ENCODE assay signal across 15 cellular contexts in the genomic region with DNA sequence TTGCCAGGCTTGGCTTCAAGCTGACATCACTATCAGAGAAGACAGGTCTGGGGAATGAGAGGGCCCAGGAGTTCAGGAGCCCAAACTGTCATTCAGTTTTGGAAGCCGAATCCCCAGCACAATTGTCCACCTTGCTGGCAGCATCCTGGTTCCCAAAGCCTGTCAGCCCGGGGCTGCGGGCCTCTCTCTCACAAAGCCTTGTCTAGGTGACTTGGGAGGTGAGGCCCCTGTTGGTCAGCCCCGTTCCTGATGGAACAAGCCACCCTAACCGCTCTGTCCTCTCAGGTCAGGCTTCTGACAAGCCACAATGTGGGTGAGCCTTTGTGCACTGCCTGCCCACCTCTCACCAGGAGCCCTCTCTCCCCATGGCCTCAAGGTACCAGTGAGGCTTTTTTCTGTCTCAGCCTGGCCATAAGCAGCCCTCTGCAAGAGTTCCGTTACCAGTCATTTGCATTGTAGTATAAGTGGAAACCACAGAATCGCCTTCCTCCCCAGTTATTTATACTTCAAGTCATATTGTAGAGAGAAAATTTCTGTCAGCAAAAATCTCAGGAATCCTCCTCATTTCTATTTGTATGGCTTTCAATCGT.
DNase-seq lines count a peak whose midpoint lies in the region; ATAC-seq and TF ChIP-seq lines count a peak whose summit lies in the region.
"Had no signal": no experiment of that assay in that cellular context is flagged by ENCODE, and none has a peak within 500 bp of the region (broad histone marks: within the 10 kb centered on the region; RNA-seq: fewer than 3 reads in every experiment).

No MANE protein-coding gene starts in this region.

- H3K9ac ChIP-seq in Loucy (ENCODE audit: low read depth, low read length, poor library complexity, severe bottlenecking) (peak overlapping the region; percentile 16), mesenchymal stem cell (ENCODE audit: low read length) (no peak overlapping the region)
- H3K9ac ChIP-seq: GM23248 had no signal

- no peak overlapping the region for H3K4me3 Mint-ChIP-seq in effector memory CD8-positive, alpha-beta T cell
- H3K4me3 Mint-ChIP-seq in activated naive CD8-positive, alpha-beta T cell treated with anti-CD3 and anti-CD28 coated beads, Interleukin-2, amount 50 U/mL, for 24 hours = no peak overlapping the region
- H3K4me3 Mint-ChIP-seq: activated CD4-positive, alpha-beta memory T cell treated with anti-CD3 and anti-CD28 coated beads for 36 hours; activated naive CD8-positive, alpha-beta T cell treated with anti-CD3 and anti-CD28 coated beads, Interleukin-2, amount 10 ng/mL, durations not matched to agents 7 days and 5 days had no signal

- H3K9me3 Mint-ChIP-seq in effector memory CD8-positive, alpha-beta T cell = peaks cover 5 to 6% of the 10 kb centered on the region in 2 donors
- peaks cover 28% of the 10 kb centered on the region for H3K9me3 Mint-ChIP-seq in activated naive CD8-positive, alpha-beta T cell treated with anti-CD3 and anti-CD28 coated beads, Interleukin-2, amount 50 U/mL, for 24 hours

- H3K4ac ChIP-seq in mesenchymal stem cell (ENCODE audit: low read depth in 1 of 2, low read length in 2 of 2) = no peak overlapping the region

- no peak overlapping the region for H3K4me3 ChIP-seq in GM12865 (ENCODE audit: low read depth, low read length)
- no peak overlapping the region for H3K4me3 ChIP-seq in Loucy (ENCODE audit: low read length, poor library complexity, severe bottlenecking)
- no peak overlapping the region for H3K4me3 ChIP-seq in mesenchymal stem cell (ENCODE audit: insufficient read depth in 1 of 2, low read depth in 1 of 2, low read length in 2 of 2)
- H3K4me3 ChIP-seq: coronary artery, GM23248, thoracic aorta had no signal

- no peak overlapping the region for H2BK5ac ChIP-seq in mesenchymal stem cell (ENCODE audit: low read depth, low read length, poor library complexity, severe bottlenecking)

- H3K27me3 Mint-ChIP-seq in effector memory CD8-positive, alpha-beta T cell = peaks cover 7 to 23% of the 10 kb centered on the region in 2 donors
- H3K27me3 Mint-ChIP-seq in activated naive CD8-positive, alpha-beta T cell treated with anti-CD3 and anti-CD28 coated beads, Interleukin-2, amount 50 U/mL, for 24 hours = peaks cover 2% of the 10 kb centered on the region
- H3K27me3 Mint-ChIP-seq: activated naive CD8-positive, alpha-beta T cell treated with anti-CD3 and anti-CD28 coated beads, Interleukin-2, amount 10 ng/mL, durations not matched to agents 7 days and 5 days had no signal

- H2AFZ ChIP-seq in Loucy (ENCODE audit: low read length) (no peak overlapping the region), mesenchymal stem cell (ENCODE audit: low read depth, low read length) (no peak overlapping the region)
- H2AFZ ChIP-seq: GM23248 had no signal

- H3K27ac Mint-ChIP-seq in effector memory CD8-positive, alpha-beta T cell = no peak overlapping the region
- no peak overlapping the region for H3K27ac Mint-ChIP-seq in activated naive CD8-positive, alpha-beta T cell treated with anti-CD3 and anti-CD28 coated beads, Interleukin-2, amount 50 U/mL, for 24 hours
- H3K27ac Mint-ChIP-seq: activated CD4-positive, alpha-beta memory T cell treated with anti-CD3 and anti-CD28 coated beads for 36 hours had no signal

- H3K79me2 ChIP-seq in Loucy (ENCODE audit: insufficient read depth, low read length) = no peaks in the 10 kb centered on the region

- WGBS in mesenchymal stem cell = 92% methylated on average over 6 of the region's 8 CpGs

- H3K36me3 ChIP-seq in Loucy (ENCODE audit: insufficient read depth, low read length) (no peaks in the 10 kb centered on the region; the same call in 1 of the 2 replicates), mesenchymal stem cell (ENCODE audit: control insufficient read depth in 1 of 2, insufficient read depth in 2 of 2, low read depth in 1 of 2, low read length in 2 of 2) (no peaks in the 10 kb centered on the region)
- H3K36me3 ChIP-seq: thoracic aorta had no signal

- H3K4me1 Mint-ChIP-seq in effector memory CD8-positive, alpha-beta T cell (ENCODE audit: low read depth in 2 of 2) = peaks cover 2 to 9% of the 10 kb centered on the region in 2 donors
- H3K4me1 Mint-ChIP-seq in activated naive CD8-positive, alpha-beta T cell treated with anti-CD3 and anti-CD28 coated beads, Interleukin-2, amount 50 U/mL, for 24 hours = peaks cover 13% of the 10 kb centered on the region

- H2BK120ac ChIP-seq in mesenchymal stem cell (ENCODE audit: low read depth, low read length) = no peak overlapping the region

- no peaks in the 10 kb centered on the region for H3K9me2 ChIP-seq in Loucy (replicated peaks; ENCODE audit: low read depth, low read length)

- H3K79me1 ChIP-seq in mesenchymal stem cell (replicated peaks; ENCODE audit: low read length, poor library complexity, severe bottlenecking) = no peaks in the 10 kb centered on the region

- TF ChIP-seq CTCF in GM12865 (IDR thresholded peaks at IDR 0.05; ENCODE audit: insufficient read depth, low read depth, low read length, missing control alignments) = no peak
- no peak for TF ChIP-seq CTCF in Loucy (conservative IDR thresholded peaks at IDR 0.05; ENCODE audit: low read length)

- no peak overlapping the region for H3K14ac ChIP-seq in mesenchymal stem cell (ENCODE audit: low read length in 2 of 2)

- H3K9me3 ChIP-seq in Loucy (ENCODE audit: insufficient read depth, low read depth, low read length) = peaks cover 23% of the 10 kb centered on the region
- peaks cover 25% of the 10 kb centered on the region for H3K9me3 ChIP-seq in mesenchymal stem cell (ENCODE audit: control insufficient read depth, low read length)

- no peak overlapping the region for H3K27ac ChIP-seq in mesenchymal stem cell (ENCODE audit: low read length, poor library complexity, severe bottlenecking)
- H3K27ac ChIP-seq: coronary artery, GM23248, thoracic aorta had no signal

- no peaks in the 10 kb centered on the region for H4K20me1 ChIP-seq in Loucy (ENCODE audit: insufficient read depth, low read length, poor library complexity, severe bottlenecking)

- H3K36me3 Mint-ChIP-seq in effector memory CD8-positive, alpha-beta T cell (ENCODE audit: insufficient read depth) = no peaks in the 10 kb centered on the region
- peaks cover 13% of the 10 kb centered on the region for H3K36me3 Mint-ChIP-seq in activated naive CD8-positive, alpha-beta T cell treated with anti-CD3 and anti-CD28 coated beads, Interleukin-2, amount 50 U/mL, for 24 hours (ENCODE audit: low read depth)

- DNase-seq in GM12865 (ENCODE audit: low read depth) (peak; percentile 73), mesenchymal stem cell (no peak), iPS-NIHi11 (ENCODE audit: low spot score) (no peak)
- DNase-seq in effector memory CD8-positive, alpha-beta T cell = no peak
- no peak for DNase-seq in activated naive CD8-positive, alpha-beta T cell treated with anti-CD3 and anti-CD28 coated beads, Interleukin-2, amount 50 U/mL, for 24 hours
- DNase-seq: activated CD4-positive, alpha-beta memory T cell treated with anti-CD3 and anti-CD28 coated beads for 36 hours; activated naive CD8-positive, alpha-beta T cell treated with anti-CD3 and anti-CD28 coated beads, Interleukin-2, amount 10 ng/mL, durations not matched to agents 7 days and 5 days; NCI-H1417; T-helper 1 cell had no signal

- no peak overlapping the region for H4K8ac ChIP-seq in mesenchymal stem cell (ENCODE audit: low read length)

- H3K4me2 ChIP-seq in Loucy (ENCODE audit: low read depth, low read length, poor library complexity, severe bottlenecking) (peak overlapping the region; percentile 3), mesenchymal stem cell (ENCODE audit: low read length, poor library complexity, severe bottlenecking) (no peak overlapping the region)

- H3K4me1 ChIP-seq in Loucy (ENCODE audit: insufficient read depth, low read length, poor library complexity, severe bottlenecking) (peaks cover 44% of the 10 kb centered on the region), mesenchymal stem cell (ENCODE audit: control insufficient read depth, insufficient read depth, low read depth, low read length) (peaks cover 7% of the 10 kb centered on the region)

- H2AK5ac ChIP-seq in mesenchymal stem cell (ENCODE audit: low read length, severe bottlenecking) = no peak overlapping the region

- ATAC-seq in GM19395 (IDR thresholded peaks at IDR 0.05; ENCODE audit: unreplicated experiment) = peak; percentile 72
- peak; percentile 84 for ATAC-seq in HG02798 (IDR thresholded peaks at IDR 0.05; ENCODE audit: poor library complexity, unreplicated experiment)
- ATAC-seq in effector memory CD8-positive, alpha-beta T cell (replicated peaks) = no peak
- no peak for ATAC-seq in activated naive CD8-positive, alpha-beta T cell treated with anti-CD3 and anti-CD28 coated beads, Interleukin-2, amount 50 U/mL, for 24 hours

- H3F3A ChIP-seq in Loucy (ENCODE audit: low read depth) = peaks cover 6% of the 10 kb centered on the region; the same call in 1 of the 2 replicates

- H3K27me3 ChIP-seq in Loucy (ENCODE audit: insufficient read depth, low read length, poor library complexity, severe bottlenecking) = no peaks in the 10 kb centered on the region
- peaks cover 0 to 17% of the 10 kb centered on the region in 2 experiments for H3K27me3 ChIP-seq in mesenchymal stem cell (ENCODE audit: control insufficient read depth in 1 of 2, insufficient read depth in 1 of 2, low read length in 2 of 2)

- H2BK15ac ChIP-seq in mesenchymal stem cell (ENCODE audit: low read depth, poor library complexity, severe bottlenecking) = no peak overlapping the region

- no peak overlapping the region for H3K18ac ChIP-seq in mesenchymal stem cell (ENCODE audit: low read depth in 1 of 2, low read length in 2 of 2)

- H2BK12ac ChIP-seq in mesenchymal stem cell (ENCODE audit: low read length in 2 of 2) = no peak overlapping the region

- H4K91ac ChIP-seq in mesenchymal stem cell (ENCODE audit: low read length) = no peak overlapping the region

- no peak overlapping the region for H3K23ac ChIP-seq in mesenchymal stem cell (ENCODE audit: low read length in 2 of 2)

Comparison
In these comparisons a context has a peak if more than half of its experiments do, and no peak if none do; other contexts are left out.
1. ATAC-seq: peak in GM19395 (single experiment) and HG02798 (single experiment); none in effector memory CD8-positive, alpha-beta T cell (single experiment) and activated naive CD8-positive, alpha-beta T cell treated with anti-CD3 and anti-CD28 coated beads, Interleukin-2, amount 50 U/mL, for 24 hours (single experiment).